14 cellular contexts compared by ENCODE assay signal in genomic region chr12:28237423-28237822, GRCh38. TPM values are rescaled to one million over a fixed set of nuclear protein-coding genes. Genes with fewer than 3 reads are reported as not detected.
DNase-seq lines count a peak whose midpoint lies in the region; ATAC-seq and TF ChIP-seq lines count a peak whose summit lies in the region.
"Had no signal": no experiment of that assay in that cellular context is flagged by ENCODE, and none has a peak within 500 bp of the region (broad histone marks: within the 10 kb centered on the region; RNA-seq: fewer than 3 reads in every experiment).

No MANE protein-coding gene starts in this region.

- no peaks in the 10 kb centered on the region for H3K9me3 ChIP-seq in ascending aorta
- H3K9me3 ChIP-seq: BLaER1 treated with 17β-estradiol and CSF1 and Interleukin-3, amounts not matched to agents 10 nM and 100 nM; right atrium auricular region had no signal

- in situ Hi-C loops in astrocyte of the spinal cord (cut with HindIII; ENCODE audit: low sequenced_read_pairs) = no loop called here

- intact Hi-C loops in ascending aorta (cut with DNase I) = no loop called here

- no peaks in the 10 kb centered on the region for H3K4me1 ChIP-seq in ascending aorta
- H3K4me1 ChIP-seq: right atrium auricular region had no signal

- no peak for ATAC-seq in HG03108 (IDR thresholded peaks at IDR 0.05; ENCODE audit: unreplicated experiment)
- ATAC-seq: activated CD8-positive, alpha-beta T cell treated with anti-CD3 and anti-CD28 coated beads, Interleukin-2, amount 10 ng/mL, durations not matched to agents 7 days and 5 days had no signal

- H3K9me3 Mint-ChIP-seq in HFFc6 = no peaks in the 10 kb centered on the region

- DNase-seq in AG09309 (ENCODE audit: low read depth) = no peak
- no peak for DNase-seq in HFFc6
- no peak for DNase-seq in astrocyte of the spinal cord (ENCODE audit: low read depth, low spot score)
- peak; percentile 9 for DNase-seq in iris pigment epithelial cell (ENCODE audit: low read depth)
- DNase-seq in substantia nigra (lab: John Stamatoyannopoulos, UW) = no peak
- DNase-seq in amniotic stem cell (lab: John Stamatoyannopoulos, UW) = no peak
- DNase-seq in ascending aorta (ENCODE audit: low spot score in 2 of 2) = no peak
- DNase-seq: activated CD8-positive, alpha-beta T cell treated with anti-CD3 and anti-CD28 coated beads, Interleukin-2, amount 10 ng/mL, durations not matched to agents 7 days and 5 days; activated gamma-delta T cell; caudate nucleus; Kasumi-1 had no signal

- no peak overlapping the region for H3K27ac Mint-ChIP-seq in HFFc6
- H3K27ac Mint-ChIP-seq: activated CD8-positive, alpha-beta T cell treated with anti-CD3 and anti-CD28 coated beads, Interleukin-2, amount 10 ng/mL, durations not matched to agents 7 days and 5 days had no signal

- no peaks in the 10 kb centered on the region for H3K36me3 Mint-ChIP-seq in HFFc6 (ENCODE audit: low read depth)

- no peaks in the 10 kb centered on the region for H3K4me1 Mint-ChIP-seq in HFFc6 (ENCODE audit: low read depth)

- H3K27me3 Mint-ChIP-seq in HFFc6 (ENCODE audit: insufficient read depth) = no peaks in the 10 kb centered on the region

- H3K27me3 ChIP-seq in ascending aorta = no peaks in the 10 kb centered on the region
- H3K27me3 ChIP-seq: BLaER1 treated with 17β-estradiol and CSF1 and Interleukin-3, amounts not matched to agents 10 nM and 100 nM; right atrium auricular region had no signal

- H3K4me3 ChIP-seq in AG09309 (ENCODE audit: control insufficient read depth, low read depth, low read length) = no peak overlapping the region
- H3K4me3 ChIP-seq in astrocyte of the spinal cord (ENCODE audit: low read depth, low read length) = no peak overlapping the region
- H3K4me3 ChIP-seq in ascending aorta = no peak overlapping the region
- H3K4me3 ChIP-seq: BLaER1 treated with 17β-estradiol and CSF1 and Interleukin-3, amounts not matched to agents 10 nM and 100 nM; right atrium auricular region had no signal

- H3K4me3 Mint-ChIP-seq in HFFc6 = no peak overlapping the region
- H3K4me3 Mint-ChIP-seq: activated CD8-positive, alpha-beta T cell treated with anti-CD3 and anti-CD28 coated beads, Interleukin-2, amount 10 ng/mL, durations not matched to agents 7 days and 5 days had no signal

- H3K36me3 ChIP-seq in ascending aorta = no peaks in the 10 kb centered on the region
- H3K36me3 ChIP-seq: BLaER1 treated with 17β-estradiol and CSF1 and Interleukin-3, amounts not matched to agents 10 nM and 100 nM; right atrium auricular region had no signal

- H3K27ac ChIP-seq in substantia nigra (ENCODE audit: low read depth, low read length, poor library complexity, severe bottlenecking) = no peak overlapping the region
- H3K27ac ChIP-seq in ascending aorta = no peak overlapping the region
- H3K27ac ChIP-seq: BLaER1 treated with 17β-estradiol and CSF1 and Interleukin-3, amounts not matched to agents 10 nM and 100 nM; right atrium auricular region had no signal

- TF ChIP-seq CTCF in AG09309 (IDR thresholded peaks at IDR 0.05; ENCODE audit: control insufficient read depth, insufficient read depth, low read depth, low read length, missing control alignments) = peak; percentile 22
- peak; percentile 41; the same call in 1 of the 2 replicates for TF ChIP-seq CTCF in HFFc6 (IDR thresholded peaks at IDR 0.05)
- peak; percentile 35 for TF ChIP-seq CTCF in astrocyte of the spinal cord (IDR thresholded peaks at IDR 0.05; ENCODE audit: low read depth, low read length)
- TF ChIP-seq CTCF in ascending aorta (IDR thresholded peaks at IDR 0.05) = no peak

RNA-seq across cellular contexts. Expression of gene CCDC91, which starts 47.2 kb away (rescaled TPM):
- 10 to 100 TPM; 14.7 to 17.3 (median 16.7) TPM for total RNA-seq in HFFc6 (2021; fragmentation: NEBNext Ultra II Directional; extraction: Animal tissue kit (Norgen Biotek cat#: 25700))
- 13.5 TPM for total RNA-seq in ascending aorta

Comparison
In these comparisons a context has a peak if more than half of its experiments do, and no peak if none do; other contexts are left out.
1. CTCF ChIP-seq: peak in AG09309 (single experiment), HFFc6 (single experiment) and astrocyte of the spinal cord (single experiment); none in ascending aorta (0 of 3).